In the genomic region with DNA sequence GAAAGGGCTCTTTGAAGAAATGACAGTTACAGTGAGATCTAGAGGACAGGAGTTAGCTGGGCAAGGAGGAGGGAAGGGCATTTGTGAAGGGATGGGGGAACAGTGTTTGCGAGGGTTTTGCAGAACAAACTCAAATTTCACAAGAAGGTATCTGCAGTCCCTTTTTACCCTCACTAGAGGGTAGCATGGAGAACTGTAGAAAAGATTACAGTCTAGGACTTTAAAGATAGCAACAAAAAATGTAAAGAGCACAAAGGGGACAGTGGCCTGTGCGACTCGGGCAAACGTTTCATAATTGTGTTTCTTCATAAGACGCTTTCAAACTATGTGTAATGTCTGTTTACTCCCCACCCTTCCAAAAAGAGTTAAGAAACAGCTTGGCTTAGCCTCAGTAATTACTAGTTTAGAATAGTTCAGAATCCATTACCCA, we compare ENCODE assay signal across 1 cellular context.
TF ChIP-seq lines count a peak whose summit lies in the region.

No MANE protein-coding gene starts in this region.

TF ChIP-seq in SK-N-SH, 30 proteins besides CTCF, POLR2A, EP300 and RAD21:
- TF ChIP-seq SMC3 (IDR thresholded peaks at IDR 0.05; ENCODE audit: low read depth, low read length) (peak; percentile 66), NRF1 (IDR thresholded peaks at IDR 0.05; ENCODE audit: low read depth, low read length) (no peak)
